1 cellular context compared by ENCODE assay signal in the genomic region with DNA sequence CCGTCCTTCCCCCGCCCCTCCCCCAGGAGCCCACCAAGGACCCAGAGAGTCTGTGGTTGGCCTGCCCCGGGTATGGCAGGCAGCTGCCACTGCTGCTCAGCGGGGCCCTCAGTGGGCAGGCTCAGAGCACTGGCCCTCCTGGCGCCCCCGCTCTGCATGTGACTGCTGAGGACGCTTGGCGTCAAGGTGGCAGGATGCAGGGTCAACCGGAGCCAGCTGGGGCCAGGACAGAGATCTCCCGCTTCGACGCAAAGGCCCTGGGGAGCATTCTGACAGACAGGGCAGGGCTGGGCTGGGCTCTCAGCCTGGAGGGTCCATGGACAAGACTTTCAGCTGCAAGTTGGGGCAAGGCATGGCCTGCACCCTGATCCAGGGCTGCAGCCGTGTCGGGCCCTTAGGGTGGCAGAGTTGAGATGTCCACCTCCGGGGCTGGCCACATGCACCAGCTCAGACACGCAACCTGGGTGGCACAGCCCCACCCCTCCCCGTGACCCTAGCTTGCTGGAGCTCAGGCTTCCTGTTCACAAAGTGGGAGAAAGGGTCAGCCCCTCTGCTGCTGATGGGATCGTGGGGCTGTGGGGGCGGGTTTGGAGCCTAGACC.
A peak's percentile ranks its signal among the peaks of the same experiment; 100 is the strongest.
TF ChIP-seq lines count a peak whose summit lies in the region.

No MANE protein-coding gene starts in this region.

TF ChIP-seq in HepG2, 621 proteins besides CTCF, POLR2A, EP300 and RAD21:
- TF ChIP-seq AGO2 (optimal IDR thresholded peaks at IDR 0.05; ENCODE audit: low read depth, low read length): peak; percentile 23
- no peak for TF ChIP-seq ZNF317 (CRISPR knock-in tag; IDR thresholded peaks at IDR 0.05)
